ENCODE assay signal across 8 cellular contexts in genomic region chr2:68292108-68292710, GRCh38.
A peak's percentile ranks its signal among the peaks of the same experiment; 100 is the strongest.
DNase-seq lines count a peak whose midpoint lies in the region; ATAC-seq lines count a peak whose summit lies in the region.

No MANE protein-coding gene starts in this region.

- H3K27me3 Mint-ChIP-seq in activated naive CD4-positive, alpha-beta T cell treated with anti-CD3 and anti-CD28 coated beads, Interleukin-2, amount 10 ng/mL, durations not matched to agents 7 days and 5 days = peaks cover 17% of the 10 kb centered on the region

- CTCF ChIA-PET in activated naive CD4-positive, alpha-beta T cell treated with anti-CD3 and anti-CD28 coated beads, Interleukin-2, amount 10 ng/mL, durations not matched to agents 7 days and 5 days (lab: Charles Lee) = interaction anchor here (0.7 to 4.9 kb wide), 17 partner anchors 8 to 253 kb away, joined by 3 to 28 read pairs (median 4); no protein-coding TSS in a partner anchor

- DNase-seq in NCI-H1105 treated with DMSO at 0.1 percent for 48 hours (lab: John Stamatoyannopoulos, UW) (peak; percentile 22), NCI-H1105 (lab: John Stamatoyannopoulos, UW) (no peak), NAMALWA (ENCODE audit: low spot score) (peak; percentile 61), kidney glomerular epithelial cell (lab: John Stamatoyannopoulos, UW) (peak; percentile 11), NCI-H1048 (lab: John Stamatoyannopoulos, UW) (no peak)
- DNase-seq in activated naive CD4-positive, alpha-beta T cell treated with anti-CD3 and anti-CD28 coated beads, Interleukin-2, amount 10 ng/mL, durations not matched to agents 7 days and 5 days = peak; percentile 33
- DNase-seq in activated CD4-positive, CD25-positive, alpha-beta regulatory T cell treated with anti-CD3 and anti-CD28 coated beads, Interleukin-2, amount 50 U/mL, for 72 hours = no peak

- no peaks in the 10 kb centered on the region for H3K4me1 Mint-ChIP-seq in activated naive CD4-positive, alpha-beta T cell treated with anti-CD3 and anti-CD28 coated beads, Interleukin-2, amount 10 ng/mL, durations not matched to agents 7 days and 5 days

- H3K36me3 Mint-ChIP-seq in activated naive CD4-positive, alpha-beta T cell treated with anti-CD3 and anti-CD28 coated beads, Interleukin-2, amount 10 ng/mL, durations not matched to agents 7 days and 5 days = no peaks in the 10 kb centered on the region

- H3K4me3 Mint-ChIP-seq in activated naive CD4-positive, alpha-beta T cell treated with anti-CD3 and anti-CD28 coated beads, Interleukin-2, amount 10 ng/mL, durations not matched to agents 7 days and 5 days = no peak overlapping the region

- peak; percentile 71 for ATAC-seq in GM19351 (IDR thresholded peaks at IDR 0.05; ENCODE audit: unreplicated experiment)

- H3K9me3 Mint-ChIP-seq in activated naive CD4-positive, alpha-beta T cell treated with anti-CD3 and anti-CD28 coated beads, Interleukin-2, amount 10 ng/mL, durations not matched to agents 7 days and 5 days = no peaks in the 10 kb centered on the region

- no peak overlapping the region for H3K27ac Mint-ChIP-seq in activated naive CD4-positive, alpha-beta T cell treated with anti-CD3 and anti-CD28 coated beads, Interleukin-2, amount 10 ng/mL, durations not matched to agents 7 days and 5 days

Comparison
In these comparisons a context has a peak if more than half of its experiments do, and no peak if none do; other contexts are left out.
1. DNase-seq: peak in NCI-H1105 treated with DMSO at 0.1 percent for 48 hours (single experiment), NAMALWA (single experiment), activated naive CD4-positive, alpha-beta T cell treated with anti-CD3 and anti-CD28 coated beads, Interleukin-2, amount 10 ng/mL, durations not matched to agents 7 days and 5 days (single experiment) and kidney glomerular epithelial cell (single experiment); none in NCI-H1105 (single experiment), activated CD4-positive, CD25-positive, alpha-beta regulatory T cell treated with anti-CD3 and anti-CD28 coated beads, Interleukin-2, amount 50 U/mL, for 72 hours (single experiment) and NCI-H1048 (single experiment).